ENCODE assay signal across 12 cellular contexts in genomic region chr12:116673713-116674112, GRCh38.
DNase-seq lines count a peak whose midpoint lies in the region; ATAC-seq and TF ChIP-seq lines count a peak whose summit lies in the region.
"Had no signal": no experiment of that assay in that cellular context is flagged by ENCODE, and none has a peak within 500 bp of the region (broad histone marks: within the 10 kb centered on the region; RNA-seq: fewer than 3 reads in every experiment).

No MANE protein-coding gene starts in this region.

- H3K4me2 ChIP-seq in OCI-LY1 (ENCODE audit: low read length), result no peak overlapping the region; the same call in 1 of the 2 replicates

- H3K4me1 ChIP-seq in CD4-positive, CD25-positive, alpha-beta regulatory T cell (ENCODE audit: control insufficient read depth, insufficient read depth, low read length, poor library complexity, severe bottlenecking), result peaks cover 12% of the 10 kb centered on the region
- H3K4me1 ChIP-seq in OCI-LY1 (ENCODE audit: insufficient read depth, low read length, severe bottlenecking), result peaks cover 44% of the 10 kb centered on the region

- H3K4me1 Mint-ChIP-seq in CD4-positive, CD25-positive, alpha-beta regulatory T cell, result peaks cover 7 to 40% (median 28%) of the 10 kb centered on the region in 4 donors

- peaks cover 11% of the 10 kb centered on the region for H3K27me3 Mint-ChIP-seq in CD4-positive, CD25-positive, alpha-beta regulatory T cell
- H3K27me3 Mint-ChIP-seq: stimulated activated naive CD8-positive, alpha-beta T cell treated with anti-CD3 and anti-CD28 coated beads, Interleukin-15, Interleukin-2, amounts not matched to agents 100 ng/mL and 50 ng/mL, for 24 hours had no signal

- ATAC-seq in CD4-positive, CD25-positive, alpha-beta regulatory T cell (ENCODE audit: low read depth in 2 of 2), result no peak

- peak overlapping the region in 3 of 4 donors; percentile 8 to 52 (median 39) for H3K4me3 Mint-ChIP-seq in CD4-positive, CD25-positive, alpha-beta regulatory T cell

- peak in 1 of 3 donors; percentile 8 for DNase-seq in CD4-positive, CD25-positive, alpha-beta regulatory T cell
- no peak for DNase-seq in GM13976 (ENCODE audit: low spot score)
- no peak for DNase-seq in fibroblast of villous mesenchyme (ENCODE audit: low read depth)
- DNase-seq in GF-D8 (lab: John Stamatoyannopoulos, UW), result no peak
- DNase-seq in GM03348 (ENCODE audit: low spot score), result no peak
- DNase-seq in NCI-H2081 (lab: John Stamatoyannopoulos, UW), result no peak
- DNase-seq in activated gamma-delta T cell treated with Interleukin-2 at 50 U/mL for 16 hours, result no peak

- H3K79me2 ChIP-seq in OCI-LY1 (ENCODE audit: insufficient read depth, low read length), result no peaks in the 10 kb centered on the region

- H3K9ac ChIP-seq in OCI-LY1 (ENCODE audit: low read length), result no peak overlapping the region

- H3K36me3 ChIP-seq in CD4-positive, CD25-positive, alpha-beta regulatory T cell (ENCODE audit: control insufficient read depth, insufficient read depth, low read length), result no peaks in the 10 kb centered on the region
- H3K36me3 ChIP-seq in OCI-LY1 (ENCODE audit: insufficient read depth, low read length), result no peaks in the 10 kb centered on the region

- H3K9me3 ChIP-seq in CD4-positive, CD25-positive, alpha-beta regulatory T cell (ENCODE audit: control insufficient read depth in 2 of 2, low read length in 2 of 2), result no peaks in the 10 kb centered on the region
- no peaks in the 10 kb centered on the region for H3K9me3 ChIP-seq in OCI-LY1 (ENCODE audit: low read length)

- H3K27ac ChIP-seq in CD4-positive, CD25-positive, alpha-beta regulatory T cell (ENCODE audit: insufficient read depth, low read length, poor library complexity, severe bottlenecking), result no peak overlapping the region
- H3K27ac ChIP-seq in OCI-LY1 (ENCODE audit: low read depth, low read length, poor library complexity, severe bottlenecking), result no peak overlapping the region
- H3K27ac ChIP-seq: epithelial cell of prostate, RWPE1 had no signal

- peak; percentile 5 for TF ChIP-seq CTCF in GM13976 (IDR thresholded peaks at IDR 0.05; ENCODE audit: borderline replicate concordance, control extremely low read depth, extremely low read depth, insufficient read depth, missing control alignments)
- TF ChIP-seq CTCF in OCI-LY1 (IDR thresholded peaks at IDR 0.05; ENCODE audit: low read length), result peak; percentile 22; the same call in 1 of the 2 replicates
- peak; percentile 27 for TF ChIP-seq CTCF in fibroblast of villous mesenchyme (IDR thresholded peaks at IDR 0.05; ENCODE audit: insufficient read depth, low read depth, low read length)

- no peaks in the 10 kb centered on the region for H3K9me2 ChIP-seq in OCI-LY1 (ENCODE audit: low read depth, low read length)

- H3K27me3 ChIP-seq in CD4-positive, CD25-positive, alpha-beta regulatory T cell (ENCODE audit: control insufficient read depth, insufficient read depth, low read length), result peaks cover 2% of the 10 kb centered on the region
- no peaks in the 10 kb centered on the region for H3K27me3 ChIP-seq in OCI-LY1 (ENCODE audit: insufficient read depth, low read length)

- no peaks in the 10 kb centered on the region for H4K20me1 ChIP-seq in OCI-LY1 (ENCODE audit: insufficient read depth, low read length)

- H3K4me3 ChIP-seq in CD4-positive, CD25-positive, alpha-beta regulatory T cell (ENCODE audit: low read depth, low read length), result peak overlapping the region; percentile 11
- H3K4me3 ChIP-seq in OCI-LY1 (ENCODE audit: low read depth, low read length, poor library complexity, severe bottlenecking), result no peak overlapping the region
- H3K4me3 ChIP-seq in fibroblast of villous mesenchyme (ENCODE audit: low read depth, low read length), result no peak overlapping the region

- H2AFZ ChIP-seq in OCI-LY1 (ENCODE audit: low read length), result no peak overlapping the region

- no peaks in the 10 kb centered on the region for H3K36me3 Mint-ChIP-seq in CD4-positive, CD25-positive, alpha-beta regulatory T cell
- H3K36me3 Mint-ChIP-seq: IgD-negative memory B cell had no signal

- peak overlapping the region; percentile 57 to 96 (median 65) for H3K27ac Mint-ChIP-seq in CD4-positive, CD25-positive, alpha-beta regulatory T cell

- H3K9me3 Mint-ChIP-seq in CD4-positive, CD25-positive, alpha-beta regulatory T cell, result no peaks in the 10 kb centered on the region
- H3K9me3 Mint-ChIP-seq: stimulated activated naive CD8-positive, alpha-beta T cell treated with anti-CD3 and anti-CD28 coated beads, Interleukin-15, Interleukin-2, amounts not matched to agents 100 ng/mL and 50 ng/mL, for 24 hours had no signal

- in situ Hi-C loops in GM13976 (cut with MboI; ENCODE audit: low sequenced_read_pairs, unreplicated experiment), result no loop called here

- no peaks in the 10 kb centered on the region for H3F3A ChIP-seq in OCI-LY1 (ENCODE audit: insufficient read depth, low read length)
